22 cellular contexts compared by ENCODE assay signal in genomic region chr6:14379568-14379967, GRCh38.
"Had no signal": no experiment of that assay in that cellular context is flagged by ENCODE, and none has a peak within 500 bp of the region (broad histone marks: within the 10 kb centered on the region; RNA-seq: fewer than 3 reads in every experiment).

No MANE protein-coding gene starts in this region.

- H3K4me2 ChIP-seq: hepatocyte had no signal

- DNase-seq: activated CD4-positive, alpha-beta T cell treated with anti-CD3 and anti-CD28 coated beads, Interleukin-2, amount 10 ng/mL, durations not matched to agents 7 days and 5 days; activated CD8-positive, alpha-beta T cell treated with anti-CD3 and anti-CD28 coated beads, Interleukin-2, amount 10 ng/mL, durations not matched to agents 7 days and 5 days; activated naive CD4-positive, alpha-beta T cell treated with anti-CD3 and anti-CD28 coated beads for 36 hours; activated T-cell treated with anti-CD3 and anti-CD28 coated beads, Interleukin-2, amount 50 U/mL, for 24 hours; body of pancreas; dorsolateral prefrontal cortex; foreskin keratinocyte; left cardiac atrium; natural killer cell; nucleus accumbens; psoas muscle; right cardiac atrium; small intestine; stimulated activated CD4-positive, alpha-beta T cell treated with anti-CD3 and anti-CD28 coated beads, Interleukin-15, amount 100 ng/mL, for 24 hours; stimulated activated CD4-positive, alpha-beta T cell treated with anti-CD3 and anti-CD28 coated beads, Interleukin-2, amount 100 ng/mL, for 48 hours; stimulated activated naive CD8-positive, alpha-beta T cell treated with anti-CD3 and anti-CD28 coated beads, Interleukin-15, amount 100 ng/mL, for 72 hours; transverse colon; uterus had no signal

- H3K27ac ChIP-seq: body of pancreas, dorsolateral prefrontal cortex, foreskin keratinocyte, hepatocyte, psoas muscle, suprapubic skin, transverse colon, uterus had no signal

- H3K79me2 ChIP-seq: hepatocyte had no signal

- H3K27me3 ChIP-seq: body of pancreas, suprapubic skin, transverse colon, uterus had no signal

- H2AFZ ChIP-seq: hepatocyte had no signal

- H3K4me1 ChIP-seq: body of pancreas, psoas muscle, suprapubic skin, uterus had no signal

- H3K4me3 ChIP-seq: body of pancreas, dorsolateral prefrontal cortex, hepatocyte, psoas muscle, suprapubic skin, transverse colon, uterus had no signal

- H3K36me3 ChIP-seq: suprapubic skin, transverse colon, uterus had no signal

- FAIRE-seq: islet of Langerhans had no signal

- ATAC-seq: activated CD4-positive, CD25-positive, alpha-beta regulatory T cell treated with anti-CD3 and anti-CD28 coated beads, Interleukin-2, amount 50 U/mL, for 24 hours; activated CD8-positive, alpha-beta T cell treated with anti-CD3 and anti-CD28 coated beads, Interleukin-2, amount 10 ng/mL, durations not matched to agents 7 days and 5 days; body of pancreas; foreskin keratinocyte; natural killer cell; psoas muscle; right cardiac atrium; stimulated activated naive CD8-positive, alpha-beta T cell treated with anti-CD3 and anti-CD28 coated beads, Interleukin-15, amount 100 ng/mL, for 72 hours had no signal

- H3K9me3 ChIP-seq: body of pancreas, psoas muscle, suprapubic skin, transverse colon, uterus had no signal
